ENCODE assay signal across 10 cellular contexts in the genomic region with DNA sequence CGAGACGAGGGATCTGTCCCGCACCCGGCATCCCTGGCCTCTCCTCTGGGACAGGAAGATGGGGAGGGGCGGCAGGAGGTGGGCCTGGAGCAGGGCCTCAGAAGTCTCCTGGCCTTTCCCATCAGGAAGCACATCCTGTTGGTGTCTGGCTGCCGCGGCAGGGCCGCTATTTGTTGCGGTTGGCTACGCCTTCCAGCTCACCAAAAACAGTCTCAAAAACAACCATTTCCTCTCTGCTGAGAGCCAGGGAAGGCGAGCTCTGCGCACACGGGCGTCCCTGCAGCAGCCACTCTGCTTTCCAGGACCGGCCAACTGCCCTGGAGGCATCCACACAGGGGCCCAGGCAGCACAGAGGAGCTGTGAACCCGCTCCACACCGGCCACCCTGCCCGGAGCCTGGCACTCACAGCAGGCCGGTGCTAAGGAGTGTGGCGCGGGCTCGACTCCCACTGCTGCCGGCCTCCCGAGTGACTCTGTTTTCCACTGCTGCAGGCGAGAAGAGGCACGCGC. TPM values are rescaled to one million over a fixed set of nuclear protein-coding genes. Genes with fewer than 3 reads are reported as not detected.
DNase-seq lines count a peak whose midpoint lies in the region; ATAC-seq and TF ChIP-seq lines count a peak whose summit lies in the region.
"Had no signal": no experiment of that assay in that cellular context is flagged by ENCODE, and none has a peak within 500 bp of the region (broad histone marks: within the 10 kb centered on the region; RNA-seq: fewer than 3 reads in every experiment).

Gene TMEM204 (plus strand): TSS at position 224 of the 509 bp plus-strand sequence. CDS start 610 bp downstream, outside the sequence.

- H3K9ac ChIP-seq in adipocyte (ENCODE audit: low read length): peak within 1 kb of the TSS; percentile 88

- intact Hi-C loops in stomach (cut with DNase I; ENCODE audit: low total_unique reads): no loop called here

- H3K4me3 ChIP-seq in adipocyte (ENCODE audit: low read length) (peak within 1 kb of the TSS; percentile 80), stomach (peak within 1 kb of the TSS; percentile 52 to 55 (median 54))

- no peaks in the 10 kb centered on the region for H3K9me3 Mint-ChIP-seq in immature natural killer cell
- H3K9me3 Mint-ChIP-seq: neural crest cell had no signal

- TF ChIP-seq EP300 in stomach (IDR thresholded peaks at IDR 0.05): no peak

- no peak for TF ChIP-seq CTCF in stomach (IDR thresholded peaks at IDR 0.05)

- peak within 1 kb of the TSS; percentile 80 to 91 (median 89) for H3K27ac ChIP-seq in stomach

- H3K36me3 ChIP-seq in adipocyte (ENCODE audit: control insufficient read depth, insufficient read depth, low read length, severe bottlenecking): peaks cover 12% of the 10 kb centered on the region
- H3K36me3 ChIP-seq in stomach: peaks cover 14 to 39% (median 26%) of the 10 kb centered on the region in 4 donors

- H3K27ac Mint-ChIP-seq in immature natural killer cell: peak within 1 kb of the TSS; percentile 24 to 85 (median 71)

- peaks cover 37 to 46% of the 10 kb centered on the region in 2 donors for H3K4me1 Mint-ChIP-seq in immature natural killer cell

- TF ChIP-seq POLR2A in stomach (IDR thresholded peaks at IDR 0.05): peak in 1 of 4 donors; percentile 39

- WGBS in stomach, 5 donors: 55 to 67% (median 60%) methylated on average over 18 to 27 of the region's 27 CpGs

- H3K4me1 ChIP-seq in adipocyte (ENCODE audit: control insufficient read depth, insufficient read depth, low read length) (peaks cover 41% of the 10 kb centered on the region), stomach (peaks cover 22 to 70% (median 56%) of the 10 kb centered on the region in 4 donors)

- H3K36me3 Mint-ChIP-seq in immature natural killer cell: no peaks in the 10 kb centered on the region

- in situ Hi-C loops in G401 (cut with HindIII; ENCODE audit: low sequenced_read_pairs): no loop called here

- peak within 1 kb of the TSS; percentile 78 to 91 (median 90) for H3K4me3 Mint-ChIP-seq in immature natural killer cell

- H3K9me3 ChIP-seq in adipocyte (ENCODE audit: control insufficient read depth, low read length) (no peaks in the 10 kb centered on the region), stomach (no peaks in the 10 kb centered on the region)

- no peaks in the 10 kb centered on the region for H3K27me3 ChIP-seq in adipocyte (replicated peaks; ENCODE audit: control insufficient read depth, insufficient read depth, low read length)
- no peaks in the 10 kb centered on the region for H3K27me3 ChIP-seq in stomach

- H3K27me3 Mint-ChIP-seq in immature natural killer cell (ENCODE audit: low read depth in 3 of 3): peaks cover 2% of the 10 kb centered on the region in 3 donors

- peak; percentile 92 for DNase-seq in HT1080 (ENCODE audit: low read depth)
- DNase-seq in adipocyte (ENCODE audit: low read depth): peak; percentile 80
- peak; percentile 28 to 31 (median 29) for DNase-seq in immature natural killer cell
- DNase-seq in stomach: peak; percentile 38
- no peak for DNase-seq in G401 (ENCODE audit: low spot score)
- DNase-seq in NCI-H526 (lab: John Stamatoyannopoulos, UW): no peak
- DNase-seq in DMS114 treated with DMSO at 0.1 percent for 48 hours (lab: John Stamatoyannopoulos, UW; ENCODE audit: unreplicated experiment): no peak

- no peak for ATAC-seq in GM18858 (IDR thresholded peaks at IDR 0.05; ENCODE audit: unreplicated experiment)

RNA-seq across cellular contexts. Expression of gene TMEM204, which starts in this region (rescaled TPM):
- total RNA-seq in HT1080 (2014; rRNA removed; shearing (Covaris generic)): 35.7 and 37.2 TPM in 2 replicates
- 27.4 and 30.2 TPM in 2 replicates for polyA plus RNA-seq in HT1080 (2015; cell fraction: cytosol; rRNA removed)
- 18.9 and 21.2 TPM in 2 replicates for polyA plus RNA-seq in HT1080 (2015; cell fraction: nucleus; rRNA removed)
- polyA plus RNA-seq in immature natural killer cell (10 to 100 TPM; 23.0 to 41.0 (median 38.3) TPM), stomach (10 to 100 TPM; 10.2 to 20.5 (median 19.9) TPM)
- total RNA-seq in stomach: 10 to 100 TPM in 3 of 5 donors, 1 to 10 TPM in 2; 2.7 to 45.8 (median 15.2) TPM
- not detected in 2 replicates for total RNA-seq in G401 (2014; rRNA removed; shearing (Covaris generic))
- total RNA-seq: M059J had no signal

Comparison
In these comparisons a context has a peak if more than half of its experiments do, and no peak if none do; other contexts are left out.
1. DNase-seq: peak in HT1080 (single experiment), adipocyte (single experiment), immature natural killer cell (3 of 3) and stomach (single experiment); none in G401 (single experiment), NCI-H526 (0 of 2) and DMS114 treated with DMSO at 0.1 percent for 48 hours (single experiment).